In genomic region chr1:116496380-116496779, GRCh38 we compare ENCODE assay signal across 10 cellular contexts.
DNase-seq lines count a peak whose midpoint lies in the region; ATAC-seq, FAIRE-seq and TF ChIP-seq lines count a peak whose summit lies in the region.
"Had no signal": no experiment of that assay in that cellular context is flagged by ENCODE, and none has a peak within 500 bp of the region (broad histone marks: within the 10 kb centered on the region; RNA-seq: fewer than 3 reads in every experiment).

No MANE protein-coding gene starts in this region.

- no peak overlapping the region for H3K4me2 ChIP-seq in hepatocyte

- no peak overlapping the region for H2AFZ ChIP-seq in hepatocyte

- H3K79me2 ChIP-seq in hepatocyte: peaks cover 2% of the 10 kb centered on the region

- DNase-seq in NOMO-1 (lab: John Stamatoyannopoulos, UW; ENCODE audit: unreplicated experiment in 2 of 2): peak; percentile 29 to 36
- DNase-seq in NOMO-1 treated with dmso at 0.1 percent for 144 hours (lab: John Stamatoyannopoulos, UW; ENCODE audit: unreplicated experiment): no peak
- DNase-seq in UCSD-AML1 (lab: John Stamatoyannopoulos, UW; ENCODE audit: unreplicated experiment): peak; percentile 44
- DNase-seq in hepatocyte (ENCODE audit: low spot score): peak; percentile 34
- no peak for DNase-seq in D721Med (ENCODE audit: insufficient read length, low spot score)
- no peak for DNase-seq in T-helper 9 cell
- no peak for DNase-seq in effector CD8-positive, alpha-beta T cell (lab: John Stamatoyannopoulos, UW)
- DNase-seq: activated T-cell treated with anti-CD3 and anti-CD28 coated beads, Interleukin-2, amount 50 U/mL, for 1 hour had no signal

- TF ChIP-seq CTCF in hepatocyte (IDR thresholded peaks at IDR 0.05; ENCODE audit: poor library complexity): no peak
- no peak for TF ChIP-seq CTCF in D721Med (IDR thresholded peaks at IDR 0.05; ENCODE audit: insufficient read depth, missing control alignments)

- H3K4me1 ChIP-seq in hepatocyte (ENCODE audit: insufficient read depth): peaks cover 39% of the 10 kb centered on the region

- H3K27me3 ChIP-seq in hepatocyte: no peaks in the 10 kb centered on the region

- no peak overlapping the region for H3K4me3 ChIP-seq in hepatocyte

- H3K27ac Mint-ChIP-seq in stimulated activated memory B cell treated with anti-CD40 and anti-IgM and Interleukin-4, amounts not matched to agents 10 μg/mL and 1 μg/mL and 100 μg/mL, for 72 hours: peak overlapping the region; percentile 71

- peaks cover 49% of the 10 kb centered on the region for H3K36me3 Mint-ChIP-seq in stimulated activated memory B cell treated with anti-CD40 and anti-IgM and Interleukin-4, amounts not matched to agents 10 μg/mL and 1 μg/mL and 100 μg/mL, for 72 hours

- H3K27me3 Mint-ChIP-seq in stimulated activated memory B cell treated with anti-CD40 and anti-IgM and Interleukin-4, amounts not matched to agents 10 μg/mL and 1 μg/mL and 100 μg/mL, for 72 hours: no peaks in the 10 kb centered on the region

- H3K9me3 Mint-ChIP-seq in stimulated activated memory B cell treated with anti-CD40 and anti-IgM and Interleukin-4, amounts not matched to agents 10 μg/mL and 1 μg/mL and 100 μg/mL, for 72 hours: no peaks in the 10 kb centered on the region

- no peaks in the 10 kb centered on the region for H3K9me2 ChIP-seq in hepatocyte (replicated peaks; ENCODE audit: insufficient read depth)

- H3K9me3 ChIP-seq in hepatocyte (ENCODE audit: low read depth): no peaks in the 10 kb centered on the region

- no peak overlapping the region for H3K4me3 Mint-ChIP-seq in stimulated activated memory B cell treated with anti-CD40 and anti-IgM and Interleukin-4, amounts not matched to agents 10 μg/mL and 1 μg/mL and 100 μg/mL, for 72 hours

- H3K27ac ChIP-seq in hepatocyte: peak overlapping the region; percentile 83

- FAIRE-seq in D721Med (lab: Jason Lieb, UNC): no peak
- FAIRE-seq: A204.1 had no signal

- no peaks in the 10 kb centered on the region for H4K20me1 ChIP-seq in hepatocyte (ENCODE audit: insufficient read depth, poor library complexity, severe bottlenecking)

- no peak for ATAC-seq in stimulated activated memory B cell treated with anti-CD40 and anti-IgM and Interleukin-4, amounts not matched to agents 10 μg/mL and 1 μg/mL and 100 μg/mL, for 72 hours

- no peaks in the 10 kb centered on the region for H3K36me3 ChIP-seq in hepatocyte (replicated peaks; ENCODE audit: insufficient read depth, low read depth)

- WGBS in hepatocyte (ENCODE audit: low lambda C conversion rate, missing lambda C conversion rate): 92% methylated on average over 2 of the region's 3 CpGs

- peaks cover 22% of the 10 kb centered on the region for H3K4me1 Mint-ChIP-seq in stimulated activated memory B cell treated with anti-CD40 and anti-IgM and Interleukin-4, amounts not matched to agents 10 μg/mL and 1 μg/mL and 100 μg/mL, for 72 hours

Comparison
In these comparisons a context has a peak if more than half of its experiments do, and no peak if none do; other contexts are left out.
1. DNase-seq: peak in NOMO-1 (2 of 2), UCSD-AML1 (single experiment) and hepatocyte (single experiment); none in NOMO-1 treated with dmso at 0.1 percent for 144 hours (single experiment), D721Med (single experiment), T-helper 9 cell (single experiment) and effector CD8-positive, alpha-beta T cell (single experiment).